8 cellular contexts compared by ENCODE assay signal in genomic region chr6:107114213-107114871, GRCh38. TPM values are rescaled to one million over a fixed set of nuclear protein-coding genes. Genes with fewer than 3 reads are reported as not detected.
DNase-seq lines count a peak whose midpoint lies in the region; ATAC-seq, FAIRE-seq and TF ChIP-seq lines count a peak whose summit lies in the region.

No MANE protein-coding gene starts in this region.

- H3K9ac ChIP-seq in KMS-11 = peak overlapping the region; percentile 55; the same call in 1 of the 2 replicates

- H3K4me3 ChIP-seq in KMS-11 (IDR thresholded peaks at IDR 0.05; ENCODE audit: insufficient read depth, low read depth, low read length) (no peak overlapping the region), neutrophil (ENCODE audit: low read depth in 1 of 2, low read length in 1 of 2) (peak overlapping the region; percentile 52 to 60)

- no peaks in the 10 kb centered on the region for H3K9me3 ChIP-seq in neutrophil

- DNase-seq in EL (peak; percentile 89), SHP77 treated with DMSO at 0.1 percent for 48 hours (lab: John Stamatoyannopoulos, UW) (peak; percentile 39), frontal cortex (ENCODE audit: low spot score in 2 of 2) (peak; percentile 90)
- DNase-seq in activated naive CD4-positive, alpha-beta T cell treated with Interleukin-2 at 50 U/mL for 16 hours = peak; percentile 71

- H3K27me3 ChIP-seq in KMS-11 (ENCODE audit: insufficient read depth, low read depth) (no peaks in the 10 kb centered on the region), neutrophil (peaks cover 44% of the 10 kb centered on the region)

- H3K36me3 ChIP-seq in KMS-11 (ENCODE audit: insufficient read depth) = no peaks in the 10 kb centered on the region
- H3K36me3 ChIP-seq in neutrophil = no peaks in the 10 kb centered on the region

- ATAC-seq in GM21723 (IDR thresholded peaks at IDR 0.05; ENCODE audit: unreplicated experiment) = peak; percentile 63

- FAIRE-seq in frontal cortex (lab: Jason Lieb, UNC) = no peak

- no peak; the same call in none of the 2 replicates for TF ChIP-seq CTCF in KMS-11 (conservative IDR thresholded peaks at IDR 0.05; ENCODE audit: low read depth, low read length)
- TF ChIP-seq CTCF in neutrophil (IDR thresholded peaks at IDR 0.05) = peak; percentile 88

- H3K4me1 ChIP-seq in KMS-11 (ENCODE audit: low read depth, poor library complexity, severe bottlenecking) = peaks cover 44% of the 10 kb centered on the region
- peaks cover 30 to 32% of the 10 kb centered on the region in 2 experiments for H3K4me1 ChIP-seq in neutrophil (ENCODE audit: control insufficient read depth in 1 of 2, insufficient read depth in 1 of 2, low read depth in 1 of 2, low read length in 1 of 2)

- peak overlapping the region; percentile 54; the same call in 1 of the 2 replicates for H2AFZ ChIP-seq in KMS-11 (ENCODE audit: low read depth)

- no peaks in the 10 kb centered on the region for H4K20me1 ChIP-seq in KMS-11 (ENCODE audit: insufficient read depth)

- H3K79me2 ChIP-seq in KMS-11 (ENCODE audit: insufficient read depth, low read depth) = no peaks in the 10 kb centered on the region

- peak overlapping the region; percentile 92 for H3K4me2 ChIP-seq in KMS-11

- H3K27ac ChIP-seq in KMS-11 (peak overlapping the region; percentile 58), neutrophil (no peak overlapping the region), temporal lobe (ENCODE audit: low read depth, low read length) (peak overlapping the region; percentile 61)

RNA-seq across cellular contexts. Expression of gene BEND3, which starts 1.0 kb away (rescaled TPM):
- 5.7 TPM for total RNA-seq in frontal cortex
- 6.4 TPM for total RNA-seq in temporal lobe

Comparison
In these comparisons a context has a peak if more than half of its experiments do, and no peak if none do; other contexts are left out.
1. DNase-seq: peak in every context shown above with its lines; median percentile 90 in frontal cortex; 89 in EL; 71 in activated naive CD4-positive, alpha-beta T cell treated with Interleukin-2 at 50 U/mL for 16 hours; 39 in SHP77 treated with DMSO at 0.1 percent for 48 hours.